ENCODE assay signal across 1 cellular context in genomic region chr3:112472676-112473075, GRCh38.
TF ChIP-seq lines count a peak whose summit lies in the region.

No MANE protein-coding gene starts in this region.

TF ChIP-seq in GM23338, 12 proteins besides CTCF, POLR2A, EP300 and RAD21 (continued from another document):
- TF ChIP-seq ETS1 (IDR thresholded peaks at IDR 0.05) = no peak
- no peak for TF ChIP-seq ZNF462 (CRISPR knock-in tag; IDR thresholded peaks at IDR 0.05)
- no peak for TF ChIP-seq JUNB (IDR thresholded peaks at IDR 0.05; ENCODE audit: unreplicated experiment)
- TF ChIP-seq ZNF331 (CRISPR knock-in tag; IDR thresholded peaks at IDR 0.05; ENCODE audit: low read depth) = no peak
